27 cellular contexts compared by ENCODE assay signal in the genomic region with DNA sequence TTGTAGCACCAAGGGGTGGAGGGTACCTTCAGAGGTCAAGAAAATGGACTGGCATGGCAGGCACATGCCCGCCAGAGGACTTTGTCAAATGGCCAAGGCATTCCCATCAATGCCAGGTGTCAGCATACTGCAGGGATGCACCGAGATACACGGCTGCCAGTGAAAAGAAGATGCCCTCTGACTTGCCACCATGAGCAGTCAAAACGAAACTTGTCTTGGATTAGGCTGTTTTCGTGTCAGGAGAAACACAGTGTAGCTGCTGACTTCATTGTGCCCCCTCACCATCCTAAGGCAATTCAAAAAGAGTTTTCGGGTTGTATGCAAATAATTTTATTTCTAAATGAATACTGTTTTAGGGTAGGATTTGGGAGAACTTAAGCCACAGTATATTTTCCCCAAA.
"Had no signal": no experiment of that assay in that cellular context is flagged by ENCODE, and none has a peak within 500 bp of the region (broad histone marks: within the 10 kb centered on the region; RNA-seq: fewer than 3 reads in every experiment).

No MANE protein-coding gene starts in this region.

- DNase-seq: colonic mucosa; cortex of kidney; dermis blood vessel endothelial cell; dorsolateral prefrontal cortex; effector CD4-positive, alpha-beta T cell; effector CD8-positive, alpha-beta T cell; effector memory CD4-positive, alpha-beta T cell; effector memory CD8-positive, alpha-beta T cell; endodermal cell; erythroblast; esophagus squamous epithelium; foreskin keratinocyte; foreskin melanocyte; gastrocnemius medialis; glutamatergic neuron; head of caudate nucleus; heart left ventricle; heart right ventricle had no signal

- H3K27me3 ChIP-seq: colonic mucosa, dorsolateral prefrontal cortex, esophagus squamous epithelium, foreskin keratinocyte, gastrocnemius medialis, heart left ventricle, heart right ventricle, hepatocyte had no signal

- H3K4me3 ChIP-seq: colonic mucosa, coronary artery, dorsolateral prefrontal cortex, esophagus squamous epithelium, gastrocnemius medialis, gastroesophageal sphincter, heart left ventricle, heart right ventricle, hepatocyte had no signal

- H3K79me2 ChIP-seq: hepatocyte had no signal

- H2AFZ ChIP-seq: hepatocyte had no signal

- ATAC-seq: effector memory CD8-positive, alpha-beta T cell; esophagus mucosa; foreskin keratinocyte; gastrocnemius medialis; gastroesophageal sphincter; heart left ventricle had no signal

- FAIRE-seq: colon, endometrium, endothelial cell of umbilical vein, frontal cortex had no signal

- H3K4me1 ChIP-seq: colonic mucosa, esophagus squamous epithelium, foreskin keratinocyte, gastrocnemius medialis, gastroesophageal sphincter, heart left ventricle, heart right ventricle had no signal

- H3K36me3 ChIP-seq: colonic mucosa, esophagus squamous epithelium, gastrocnemius medialis, gastroesophageal sphincter, heart left ventricle, heart right ventricle had no signal

- H3K9me3 ChIP-seq: colonic mucosa, esophagus squamous epithelium, gastrocnemius medialis, gastroesophageal sphincter, heart left ventricle, heart right ventricle had no signal

- H3K27ac ChIP-seq: colonic mucosa, coronary artery, dorsolateral prefrontal cortex, epithelial cell of prostate, esophagus squamous epithelium, foreskin keratinocyte, gastrocnemius medialis, gastroesophageal sphincter, heart left ventricle, heart right ventricle, hepatocyte had no signal

- H3K4me2 ChIP-seq: hepatocyte had no signal
